In the genomic region with DNA sequence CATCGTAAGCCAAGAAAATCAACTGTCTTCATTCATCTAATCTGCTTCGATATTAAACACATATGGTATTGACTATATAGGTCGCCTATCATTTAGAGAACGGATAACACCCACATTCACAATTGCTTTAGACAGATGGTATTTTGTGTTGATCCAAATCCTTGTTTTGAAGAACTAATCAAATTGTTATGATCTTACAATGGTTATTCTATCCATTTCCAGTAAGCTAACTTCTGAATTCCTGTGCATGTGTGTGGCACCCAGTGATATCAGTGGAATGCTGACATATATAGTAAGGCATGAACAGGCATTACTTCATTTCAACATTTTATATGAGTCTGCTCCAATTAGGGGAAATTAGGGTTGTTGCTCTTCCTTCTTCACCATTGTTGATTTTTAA, we compare ENCODE assay signal across 18 cellular contexts.
A peak's percentile ranks its signal among the peaks of the same experiment; 100 is the strongest.
DNase-seq lines count a peak whose midpoint lies in the region; ATAC-seq and TF ChIP-seq lines count a peak whose summit lies in the region.
"Had no signal": no experiment of that assay in that cellular context is flagged by ENCODE, and none has a peak within 500 bp of the region (broad histone marks: within the 10 kb centered on the region; RNA-seq: fewer than 3 reads in every experiment).

No MANE protein-coding gene starts in this region.

- DNase-seq in AG10803 (ENCODE audit: low read depth) (peak; percentile 76), NCI-H226 (peak; percentile 82), choroid plexus epithelial cell (ENCODE audit: low read depth) (peak; percentile 73), mesothelial cell of epicardium (ENCODE audit: low spot score in 2 of 2, unreplicated experiment in 2 of 2) (no peak), NCI-H1436 treated with DMSO at 0.1 percent for 48 hours (lab: John Stamatoyannopoulos, UW) (no peak), coronary artery (ENCODE audit: low spot score) (no peak)
- DNase-seq: activated CD4-positive, alpha-beta T cell treated with anti-CD3 and anti-CD28 coated beads, Interleukin-2, amount 10 ng/mL, durations not matched to agents 7 days and 5 days; caudate nucleus; natural killer cell; NCI-H1930; NCI-H524; OCI-M1 had no signal

- no peak overlapping the region for H3K27ac ChIP-seq in coronary artery
- H3K27ac ChIP-seq: vagina had no signal

- no peak overlapping the region for H3K4me3 Mint-ChIP-seq in mesothelial cell of epicardium
- H3K4me3 Mint-ChIP-seq: activated CD4-positive, alpha-beta T cell treated with anti-CD3 and anti-CD28 coated beads, Interleukin-2, amount 10 ng/mL, durations not matched to agents 7 days and 5 days; activated naive CD4-positive, alpha-beta T cell treated with anti-CD3 and anti-CD28 coated beads, Interleukin-2, amount 50 U/mL, for 24 hours; natural killer cell had no signal

- peaks cover 27% of the 10 kb centered on the region for H3K4me1 Mint-ChIP-seq in mesothelial cell of epicardium
- H3K4me1 Mint-ChIP-seq: activated CD4-positive, alpha-beta T cell treated with anti-CD3 and anti-CD28 coated beads, Interleukin-2, amount 10 ng/mL, durations not matched to agents 7 days and 5 days; activated naive CD4-positive, alpha-beta T cell treated with anti-CD3 and anti-CD28 coated beads, Interleukin-2, amount 50 U/mL, for 24 hours; natural killer cell had no signal

- H3K36me3 Mint-ChIP-seq in mesothelial cell of epicardium, result no peaks in the 10 kb centered on the region
- H3K36me3 Mint-ChIP-seq: activated naive CD4-positive, alpha-beta T cell treated with anti-CD3 and anti-CD28 coated beads, Interleukin-2, amount 50 U/mL, for 24 hours; natural killer cell had no signal

- H3K27me3 Mint-ChIP-seq in mesothelial cell of epicardium (ENCODE audit: low read depth), result no peaks in the 10 kb centered on the region
- H3K27me3 Mint-ChIP-seq: activated CD4-positive, alpha-beta T cell treated with anti-CD3 and anti-CD28 coated beads, Interleukin-2, amount 10 ng/mL, durations not matched to agents 7 days and 5 days; activated naive CD4-positive, alpha-beta T cell treated with anti-CD3 and anti-CD28 coated beads, Interleukin-2, amount 50 U/mL, for 24 hours; progenitor cell of endocrine pancreas had no signal

- TF ChIP-seq CTCF in AG10803 (conservative IDR thresholded peaks at IDR 0.05; ENCODE audit: low read length) (no peak), choroid plexus epithelial cell (conservative IDR thresholded peaks at IDR 0.05; ENCODE audit: low read depth, low read length) (no peak), mesothelial cell of epicardium (IDR thresholded peaks at IDR 0.05; ENCODE audit: unreplicated experiment) (no peak), coronary artery (IDR thresholded peaks at IDR 0.05) (no peak)

- H3K27ac Mint-ChIP-seq in mesothelial cell of epicardium, result peak overlapping the region; percentile 6
- H3K27ac Mint-ChIP-seq: activated CD4-positive, alpha-beta T cell treated with anti-CD3 and anti-CD28 coated beads, Interleukin-2, amount 10 ng/mL, durations not matched to agents 7 days and 5 days; activated naive CD4-positive, alpha-beta T cell treated with anti-CD3 and anti-CD28 coated beads, Interleukin-2, amount 50 U/mL, for 24 hours; natural killer cell; progenitor cell of endocrine pancreas had no signal

- no peak for ATAC-seq in HG02642 (IDR thresholded peaks at IDR 0.05; ENCODE audit: poor library complexity, unreplicated experiment)
- no peak for ATAC-seq in GM21717 (IDR thresholded peaks at IDR 0.05; ENCODE audit: unreplicated experiment)
- ATAC-seq: natural killer cell had no signal

- H3K4me3 ChIP-seq in AG10803 (ENCODE audit: low read length) (no peak overlapping the region), choroid plexus epithelial cell (ENCODE audit: low read depth, low read length) (no peak overlapping the region), coronary artery (no peak overlapping the region)
- H3K4me3 ChIP-seq: lung, vagina had no signal

- H3K9me3 Mint-ChIP-seq in mesothelial cell of epicardium, result peaks cover 38% of the 10 kb centered on the region
- H3K9me3 Mint-ChIP-seq: activated CD4-positive, alpha-beta T cell treated with anti-CD3 and anti-CD28 coated beads, Interleukin-2, amount 10 ng/mL, durations not matched to agents 7 days and 5 days; activated naive CD4-positive, alpha-beta T cell treated with anti-CD3 and anti-CD28 coated beads, Interleukin-2, amount 50 U/mL, for 24 hours had no signal

Comparison
In these comparisons a context has a peak if more than half of its experiments do, and no peak if none do; other contexts are left out.
1. DNase-seq: peak in AG10803 (single experiment), NCI-H226 (single experiment) and choroid plexus epithelial cell (single experiment); none in mesothelial cell of epicardium (0 of 2), NCI-H1436 treated with DMSO at 0.1 percent for 48 hours (single experiment) and coronary artery (single experiment).